Comparison of ENCODE assay signal across 1 cellular context in the genomic region with DNA sequence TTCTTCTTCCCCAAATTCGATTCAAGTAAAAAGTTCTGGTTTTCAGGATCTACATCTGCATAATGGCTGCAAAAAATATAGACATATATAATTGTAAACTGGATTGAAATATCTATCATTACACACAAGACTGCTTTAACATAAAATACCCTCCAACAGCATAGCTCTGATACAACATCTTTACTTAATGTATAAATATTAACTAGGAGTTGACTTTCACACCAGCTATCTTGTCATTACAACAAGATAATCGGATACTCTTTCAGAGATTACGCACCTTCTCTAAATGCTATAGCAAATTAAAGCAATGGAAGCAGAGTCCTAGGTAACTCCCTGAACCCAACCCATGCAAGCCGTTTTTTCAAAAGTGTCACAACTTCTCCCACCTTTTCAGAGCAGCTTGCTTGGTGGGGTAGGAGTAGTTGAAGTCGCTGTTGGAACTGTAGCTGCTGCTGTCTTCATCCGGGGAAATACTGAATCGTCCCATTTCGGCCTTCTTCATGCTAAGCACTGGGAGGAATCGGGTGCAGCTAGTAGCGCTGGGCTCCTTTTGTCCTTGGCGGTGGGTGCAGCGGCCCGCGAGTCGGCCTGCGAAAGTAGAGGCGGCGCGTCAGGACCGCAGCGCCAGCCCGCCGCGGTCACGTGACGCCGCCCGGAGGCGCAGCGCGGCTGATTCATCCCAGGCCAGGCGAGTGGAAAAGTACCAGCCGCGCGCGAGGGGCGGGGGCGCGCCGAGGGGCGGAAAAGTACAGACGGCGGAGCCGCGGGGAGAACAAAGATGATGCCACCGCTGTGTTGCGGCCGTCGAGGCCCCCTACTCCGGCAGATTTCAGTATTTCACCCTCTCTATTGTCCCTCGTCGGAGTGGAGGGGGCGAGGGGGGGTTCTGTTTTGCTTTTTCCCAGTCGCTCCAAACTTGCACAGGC.
TF ChIP-seq lines count a peak whose summit lies in the region.

No MANE protein-coding gene starts in this region.

TF ChIP-seq in HEK293, 187 proteins besides CTCF, POLR2A, EP300 and RAD21 (continued from another document and continues in another):
- TF ChIP-seq, protein P1, sequence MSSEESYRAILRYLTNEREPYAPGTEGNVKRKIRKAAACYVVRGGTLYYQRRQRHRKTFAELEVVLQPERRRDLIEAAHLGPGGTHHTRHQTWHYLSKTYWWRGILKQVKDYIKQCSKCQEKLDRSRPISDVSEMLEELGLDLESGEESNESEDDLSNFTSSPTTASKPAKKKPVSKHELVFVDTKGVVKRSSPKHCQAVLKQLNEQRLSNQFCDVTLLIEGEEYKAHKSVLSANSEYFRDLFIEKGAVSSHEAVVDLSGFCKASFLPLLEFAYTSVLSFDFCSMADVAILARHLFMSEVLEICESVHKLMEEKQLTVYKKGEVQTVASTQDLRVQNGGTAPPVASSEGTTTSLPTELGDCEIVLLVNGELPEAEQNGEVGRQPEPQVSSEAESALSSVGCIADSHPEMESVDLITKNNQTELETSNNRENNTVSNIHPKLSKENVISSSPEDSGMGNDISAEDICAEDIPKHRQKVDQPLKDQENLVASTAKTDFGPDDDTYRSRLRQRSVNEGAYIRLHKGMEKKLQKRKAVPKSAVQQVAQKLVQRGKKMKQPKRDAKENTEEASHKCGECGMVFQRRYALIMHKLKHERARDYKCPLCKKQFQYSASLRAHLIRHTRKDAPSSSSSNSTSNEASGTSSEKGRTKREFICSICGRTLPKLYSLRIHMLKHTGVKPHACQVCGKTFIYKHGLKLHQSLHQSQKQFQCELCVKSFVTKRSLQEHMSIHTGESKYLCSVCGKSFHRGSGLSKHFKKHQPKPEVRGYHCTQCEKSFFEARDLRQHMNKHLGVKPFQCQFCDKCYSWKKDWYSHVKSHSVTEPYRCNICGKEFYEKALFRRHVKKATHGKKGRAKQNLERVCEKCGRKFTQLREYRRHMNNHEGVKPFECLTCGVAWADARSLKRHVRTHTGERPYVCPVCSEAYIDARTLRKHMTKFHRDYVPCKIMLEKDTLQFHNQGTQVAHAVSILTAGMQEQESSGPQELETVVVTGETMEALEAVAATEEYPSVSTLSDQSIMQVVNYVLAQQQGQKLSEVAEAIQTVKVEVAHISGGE (tag by site-specific recombination; conservative IDR thresholded peaks at IDR 0.05; ENCODE audit: low read depth), result peak; percentile 87
- TF ChIP-seq, protein P2, sequence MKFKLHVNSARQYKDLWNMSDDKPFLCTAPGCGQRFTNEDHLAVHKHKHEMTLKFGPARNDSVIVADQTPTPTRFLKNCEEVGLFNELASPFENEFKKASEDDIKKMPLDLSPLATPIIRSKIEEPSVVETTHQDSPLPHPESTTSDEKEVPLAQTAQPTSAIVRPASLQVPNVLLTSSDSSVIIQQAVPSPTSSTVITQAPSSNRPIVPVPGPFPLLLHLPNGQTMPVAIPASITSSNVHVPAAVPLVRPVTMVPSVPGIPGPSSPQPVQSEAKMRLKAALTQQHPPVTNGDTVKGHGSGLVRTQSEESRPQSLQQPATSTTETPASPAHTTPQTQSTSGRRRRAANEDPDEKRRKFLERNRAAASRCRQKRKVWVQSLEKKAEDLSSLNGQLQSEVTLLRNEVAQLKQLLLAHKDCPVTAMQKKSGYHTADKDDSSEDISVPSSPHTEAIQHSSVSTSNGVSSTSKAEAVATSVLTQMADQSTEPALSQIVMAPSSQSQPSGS (tag by site-specific recombination; IDR thresholded peaks at IDR 0.05; ENCODE audit: low read depth), result no peak
- TF ChIP-seq ZBTB17 (tag by site-specific recombination; IDR thresholded peaks at IDR 0.05) (peak; percentile 73), ZNF610 (tag by site-specific recombination; IDR thresholded peaks at IDR 0.05; ENCODE audit: borderline replicate concordance) (no peak), YY2 (tag by site-specific recombination; IDR thresholded peaks at IDR 0.05) (no peak), ZNF391 (tag by site-specific recombination; IDR thresholded peaks at IDR 0.05; ENCODE audit: borderline replicate concordance, low read depth) (peak; percentile 59), ZNF184 (tag by site-specific recombination; IDR thresholded peaks at IDR 0.05) (no peak), ZBTB21 (tag by site-specific recombination; IDR thresholded peaks at IDR 0.05) (0 out of 2 replicates have a peak, but pooled peaks have one; percentile 30), IKZF3 (tag by site-specific recombination; IDR thresholded peaks at IDR 0.05) (peak; percentile 82), ZNF529 (tag by site-specific recombination; IDR thresholded peaks at IDR 0.05; ENCODE audit: insufficient replicate concordance) (no peak), ZNF791 (tag by site-specific recombination; IDR thresholded peaks at IDR 0.05) (no peak), ZNF501 (tag by site-specific recombination; IDR thresholded peaks at IDR 0.05) (peak; percentile 87), ZNF660 (tag by site-specific recombination; IDR thresholded peaks at IDR 0.05) (peak; percentile 62; the same call in 1 of the 2 replicates), ZNF221 (tag by site-specific recombination; IDR thresholded peaks at IDR 0.05; ENCODE audit: borderline replicate concordance) (no peak), ZNF473 (tag by site-specific recombination; IDR thresholded peaks at IDR 0.05) (no peak), KLF1 (tag by site-specific recombination; IDR thresholded peaks at IDR 0.05) (peak; percentile 51), ZIC2 (tag by site-specific recombination; IDR thresholded peaks at IDR 0.05) (peak; percentile 65), ZNF114 (tag by site-specific recombination; IDR thresholded peaks at IDR 0.05) (no peak), TRIM28 (IDR thresholded peaks at IDR 0.05; ENCODE audit: borderline replicate concordance, low read length) (no peak), MZF1 (tag by site-specific recombination; IDR thresholded peaks at IDR 0.05; ENCODE audit: borderline replicate concordance) (no peak), ZNF561 (tag by site-specific recombination; IDR thresholded peaks at IDR 0.05; ENCODE audit: borderline replicate concordance) (peak; percentile 47; the same call in 1 of the 2 replicates), ZNF140 (tag by site-specific recombination; IDR thresholded peaks at IDR 0.05) (no peak), MYNN (tag by site-specific recombination; IDR thresholded peaks at IDR 0.05; ENCODE audit: borderline replicate concordance) (no peak), ZNF121 (tag by site-specific recombination; IDR thresholded peaks at IDR 0.05) (no peak), ZNF2 (tag by site-specific recombination; IDR thresholded peaks at IDR 0.05) (0 out of 2 replicates have a peak, but pooled peaks have one; percentile 63), WT1 (tag by site-specific recombination; IDR thresholded peaks at IDR 0.05) (0 out of 2 replicates have a peak, but pooled peaks have one; percentile 18), ZNF596 (tag by site-specific recombination; IDR thresholded peaks at IDR 0.05) (peak; percentile 48), ZNF266 (tag by site-specific recombination; IDR thresholded peaks at IDR 0.05; ENCODE audit: low read depth) (no peak), ZNF623 (tag by site-specific recombination; IDR thresholded peaks at IDR 0.05) (no peak), GLIS1 (tag by site-specific recombination; IDR thresholded peaks at IDR 0.05) (peak; percentile 77), OVOL3 (tag by site-specific recombination; IDR thresholded peaks at IDR 0.05) (peak; percentile 40; the same call in 1 of the 2 replicates), HOXA7 (CRISPR knock-in tag; IDR thresholded peaks at IDR 0.05; ENCODE audit: borderline replicate concordance) (no peak), OSR2 (tag by site-specific recombination; IDR thresholded peaks at IDR 0.05) (peak; percentile 34; the same call in 1 of the 2 replicates), ZNF626 (tag by site-specific recombination; IDR thresholded peaks at IDR 0.05) (no peak), ZNF510 (tag by site-specific recombination; IDR thresholded peaks at IDR 0.05; ENCODE audit: insufficient replicate concordance) (no peak)
- TF ChIP-seq, protein P3, sequence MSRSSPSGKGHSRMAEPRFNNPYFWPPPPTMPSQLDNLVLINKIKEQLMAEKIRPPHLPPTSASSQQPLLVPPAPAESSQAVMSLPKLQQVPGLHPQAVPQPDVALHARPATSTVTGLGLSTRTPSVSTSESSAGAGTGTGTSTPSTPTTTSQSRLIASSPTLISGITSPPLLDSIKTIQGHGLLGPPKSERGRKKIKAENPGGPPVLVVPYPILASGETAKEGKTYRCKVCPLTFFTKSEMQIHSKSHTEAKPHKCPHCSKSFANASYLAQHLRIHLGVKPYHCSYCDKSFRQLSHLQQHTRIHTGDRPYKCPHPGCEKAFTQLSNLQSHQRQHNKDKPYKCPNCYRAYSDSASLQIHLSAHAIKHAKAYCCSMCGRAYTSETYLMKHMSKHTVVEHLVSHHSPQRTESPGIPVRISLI (tag by site-specific recombination; IDR thresholded peaks at IDR 0.05), result no peak; the same call in 1 of the 2 replicates
- TF ChIP-seq, protein P4, sequence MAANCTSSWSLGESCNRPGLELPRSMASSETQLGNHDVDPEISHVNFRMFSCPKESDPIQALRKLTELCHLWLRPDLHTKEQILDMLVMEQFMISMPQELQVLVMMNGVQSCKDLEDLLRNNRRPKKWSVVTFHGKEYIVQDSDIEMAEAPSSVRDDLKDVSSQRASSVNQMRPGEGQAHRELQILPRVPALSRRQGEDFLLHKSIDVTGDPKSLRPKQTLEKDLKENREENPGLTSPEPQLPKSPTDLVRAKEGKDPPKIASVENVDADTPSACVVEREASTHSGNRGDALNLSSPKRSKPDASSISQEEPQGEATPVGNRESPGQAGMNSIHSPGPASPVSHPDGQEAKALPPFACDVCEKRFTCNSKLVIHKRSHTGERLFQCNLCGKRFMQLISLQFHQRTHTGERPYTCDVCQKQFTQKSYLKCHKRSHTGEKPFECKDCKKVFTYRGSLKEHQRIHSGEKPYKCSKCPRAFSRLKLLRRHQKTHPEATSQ (tag by site-specific recombination; IDR thresholded peaks at IDR 0.05), result no peak
- TF ChIP-seq, protein P5, sequence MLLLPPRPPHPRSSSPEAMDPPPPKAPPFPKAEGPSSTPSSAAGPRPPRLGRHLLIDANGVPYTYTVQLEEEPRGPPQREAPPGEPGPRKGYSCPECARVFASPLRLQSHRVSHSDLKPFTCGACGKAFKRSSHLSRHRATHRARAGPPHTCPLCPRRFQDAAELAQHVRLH (tag by site-specific recombination; IDR thresholded peaks at IDR 0.05), result no peak
- TF ChIP-seq, protein P6, sequence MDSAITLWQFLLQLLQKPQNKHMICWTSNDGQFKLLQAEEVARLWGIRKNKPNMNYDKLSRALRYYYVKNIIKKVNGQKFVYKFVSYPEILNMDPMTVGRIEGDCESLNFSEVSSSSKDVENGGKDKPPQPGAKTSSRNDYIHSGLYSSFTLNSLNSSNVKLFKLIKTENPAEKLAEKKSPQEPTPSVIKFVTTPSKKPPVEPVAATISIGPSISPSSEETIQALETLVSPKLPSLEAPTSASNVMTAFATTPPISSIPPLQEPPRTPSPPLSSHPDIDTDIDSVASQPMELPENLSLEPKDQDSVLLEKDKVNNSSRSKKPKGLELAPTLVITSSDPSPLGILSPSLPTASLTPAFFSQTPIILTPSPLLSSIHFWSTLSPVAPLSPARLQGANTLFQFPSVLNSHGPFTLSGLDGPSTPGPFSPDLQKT (IDR thresholded peaks at IDR 0.05; ENCODE audit: borderline replicate concordance, low read depth, low read length), result no peak
- TF ChIP-seq, protein P7, sequence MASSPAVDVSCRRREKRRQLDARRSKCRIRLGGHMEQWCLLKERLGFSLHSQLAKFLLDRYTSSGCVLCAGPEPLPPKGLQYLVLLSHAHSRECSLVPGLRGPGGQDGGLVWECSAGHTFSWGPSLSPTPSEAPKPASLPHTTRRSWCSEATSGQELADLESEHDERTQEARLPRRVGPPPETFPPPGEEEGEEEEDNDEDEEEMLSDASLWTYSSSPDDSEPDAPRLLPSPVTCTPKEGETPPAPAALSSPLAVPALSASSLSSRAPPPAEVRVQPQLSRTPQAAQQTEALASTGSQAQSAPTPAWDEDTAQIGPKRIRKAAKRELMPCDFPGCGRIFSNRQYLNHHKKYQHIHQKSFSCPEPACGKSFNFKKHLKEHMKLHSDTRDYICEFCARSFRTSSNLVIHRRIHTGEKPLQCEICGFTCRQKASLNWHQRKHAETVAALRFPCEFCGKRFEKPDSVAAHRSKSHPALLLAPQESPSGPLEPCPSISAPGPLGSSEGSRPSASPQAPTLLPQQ (tag by site-specific recombination; IDR thresholded peaks at IDR 0.05), result peak; percentile 65; the same call in 1 of the 2 replicates
- TF ChIP-seq, protein P8, sequence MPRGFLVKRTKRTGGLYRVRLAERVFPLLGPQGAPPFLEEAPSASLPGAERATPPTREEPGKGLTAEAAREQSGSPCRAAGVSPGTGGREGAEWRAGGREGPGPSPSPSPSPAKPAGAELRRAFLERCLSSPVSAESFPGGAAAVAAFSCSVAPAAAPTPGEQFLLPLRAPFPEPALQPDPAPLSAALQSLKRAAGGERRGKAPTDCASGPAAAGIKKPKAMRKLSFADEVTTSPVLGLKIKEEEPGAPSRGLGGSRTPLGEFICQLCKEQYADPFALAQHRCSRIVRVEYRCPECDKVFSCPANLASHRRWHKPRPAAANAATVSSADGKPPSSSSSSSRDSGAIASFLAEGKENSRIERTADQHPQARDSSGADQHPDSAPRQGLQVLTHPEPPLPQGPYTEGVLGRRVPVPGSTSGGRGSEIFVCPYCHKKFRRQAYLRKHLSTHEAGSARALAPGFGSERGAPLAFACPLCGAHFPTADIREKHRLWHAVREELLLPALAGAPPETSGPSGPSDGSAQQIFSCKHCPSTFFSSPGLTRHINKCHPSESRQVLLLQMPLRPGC (tag by site-specific recombination; IDR thresholded peaks at IDR 0.05), result no peak
- TF ChIP-seq, protein P9, sequence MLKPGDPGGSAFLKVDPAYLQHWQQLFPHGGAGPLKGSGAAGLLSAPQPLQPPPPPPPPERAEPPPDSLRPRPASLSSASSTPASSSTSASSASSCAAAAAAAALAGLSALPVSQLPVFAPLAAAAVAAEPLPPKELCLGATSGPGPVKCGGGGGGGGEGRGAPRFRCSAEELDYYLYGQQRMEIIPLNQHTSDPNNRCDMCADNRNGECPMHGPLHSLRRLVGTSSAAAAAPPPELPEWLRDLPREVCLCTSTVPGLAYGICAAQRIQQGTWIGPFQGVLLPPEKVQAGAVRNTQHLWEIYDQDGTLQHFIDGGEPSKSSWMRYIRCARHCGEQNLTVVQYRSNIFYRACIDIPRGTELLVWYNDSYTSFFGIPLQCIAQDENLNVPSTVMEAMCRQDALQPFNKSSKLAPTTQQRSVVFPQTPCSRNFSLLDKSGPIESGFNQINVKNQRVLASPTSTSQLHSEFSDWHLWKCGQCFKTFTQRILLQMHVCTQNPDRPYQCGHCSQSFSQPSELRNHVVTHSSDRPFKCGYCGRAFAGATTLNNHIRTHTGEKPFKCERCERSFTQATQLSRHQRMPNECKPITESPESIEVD (tag by site-specific recombination; IDR thresholded peaks at IDR 0.05), result peak; percentile 57
- TF ChIP-seq, protein P10, sequence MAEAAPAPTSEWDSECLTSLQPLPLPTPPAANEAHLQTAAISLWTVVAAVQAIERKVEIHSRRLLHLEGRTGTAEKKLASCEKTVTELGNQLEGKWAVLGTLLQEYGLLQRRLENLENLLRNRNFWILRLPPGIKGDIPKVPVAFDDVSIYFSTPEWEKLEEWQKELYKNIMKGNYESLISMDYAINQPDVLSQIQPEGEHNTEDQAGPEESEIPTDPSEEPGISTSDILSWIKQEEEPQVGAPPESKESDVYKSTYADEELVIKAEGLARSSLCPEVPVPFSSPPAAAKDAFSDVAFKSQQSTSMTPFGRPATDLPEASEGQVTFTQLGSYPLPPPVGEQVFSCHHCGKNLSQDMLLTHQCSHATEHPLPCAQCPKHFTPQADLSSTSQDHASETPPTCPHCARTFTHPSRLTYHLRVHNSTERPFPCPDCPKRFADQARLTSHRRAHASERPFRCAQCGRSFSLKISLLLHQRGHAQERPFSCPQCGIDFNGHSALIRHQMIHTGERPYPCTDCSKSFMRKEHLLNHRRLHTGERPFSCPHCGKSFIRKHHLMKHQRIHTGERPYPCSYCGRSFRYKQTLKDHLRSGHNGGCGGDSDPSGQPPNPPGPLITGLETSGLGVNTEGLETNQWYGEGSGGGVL (tag by site-specific recombination; IDR thresholded peaks at IDR 0.05), result peak; percentile 97
